ENCODE assay signal across 14 cellular contexts in the genomic region with DNA sequence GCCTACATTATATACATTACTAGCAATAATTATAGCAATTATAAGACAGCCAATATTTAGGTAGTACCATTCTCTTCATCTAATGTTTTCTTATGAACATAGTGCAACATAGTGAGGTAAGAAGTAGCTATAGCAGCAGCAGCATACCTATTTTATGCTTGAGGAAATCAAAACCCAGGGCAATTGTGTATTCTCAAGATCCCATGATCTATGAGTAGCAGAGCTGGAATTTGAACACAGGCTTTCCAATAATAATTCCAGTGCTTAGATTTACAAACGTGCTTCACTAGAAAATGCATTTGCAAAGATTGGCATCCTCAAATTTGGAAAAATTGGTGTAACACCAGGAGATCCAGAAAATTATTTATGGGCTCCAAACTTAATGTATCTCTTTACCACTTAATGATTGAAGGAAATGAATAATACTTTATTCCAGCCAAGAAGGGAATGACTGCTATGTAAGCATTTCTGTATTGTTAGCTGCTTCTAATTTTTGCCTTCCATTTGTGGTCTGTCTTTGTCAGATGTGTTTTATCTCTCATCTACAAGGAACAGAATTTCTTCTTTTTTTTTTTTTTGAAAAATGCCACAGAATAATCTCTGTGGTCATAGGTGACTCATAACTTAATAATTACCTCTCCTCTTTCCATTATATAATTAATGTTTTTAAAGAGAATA.
"Had no signal": no experiment of that assay in that cellular context is flagged by ENCODE, and none has a peak within 500 bp of the region (broad histone marks: within the 10 kb centered on the region; RNA-seq: fewer than 3 reads in every experiment).

No MANE protein-coding gene starts in this region.

- DNase-seq: activated CD4-positive, alpha-beta memory T cell treated with anti-CD3 and anti-CD28 coated beads for 36 hours; activated CD4-positive, alpha-beta T cell treated with anti-CD3 and anti-CD28 coated beads for 1 hour; activated gamma-delta T cell treated with Interleukin-2 at 50 U/mL for 16 hours; activated naive CD8-positive, alpha-beta T cell treated with anti-CD3 and anti-CD28 coated beads, Interleukin-2, amount 10 ng/mL, durations not matched to agents 7 days and 5 days; activated T-cell treated with anti-CD3 and anti-CD28 coated beads, Interleukin-2, amount 50 U/mL, for 4 hours; effector memory CD8-positive, alpha-beta T cell; ovary; stimulated activated CD4-positive, alpha-beta T cell treated with anti-CD3 and anti-CD28 coated beads, Interleukin-15, amount 100 ng/mL, for 24 hours; stimulated activated CD4-positive, alpha-beta T cell treated with anti-CD3 and anti-CD28 coated beads, Interleukin-4, amount 100 ng/mL, for 24 hours; stimulated activated naive CD8-positive, alpha-beta T cell treated with anti-CD3 and anti-CD28 coated beads, Interleukin-15, amount 100 ng/mL, for 72 hours; T-helper 2 cell; testis; upper lobe of right lung had no signal

- H3K4me3 ChIP-seq: neural progenitor cell, ovary, testis, upper lobe of right lung had no signal

- ATAC-seq: activated T-cell treated with anti-CD3 and anti-CD28 coated beads, Interleukin-2, amount 50 U/mL, for 4 hours; effector memory CD8-positive, alpha-beta T cell; stimulated activated naive CD8-positive, alpha-beta T cell treated with anti-CD3 and anti-CD28 coated beads, Interleukin-15, amount 100 ng/mL, for 72 hours; upper lobe of right lung had no signal
